1 cellular context compared by ENCODE assay signal in the genomic region with DNA sequence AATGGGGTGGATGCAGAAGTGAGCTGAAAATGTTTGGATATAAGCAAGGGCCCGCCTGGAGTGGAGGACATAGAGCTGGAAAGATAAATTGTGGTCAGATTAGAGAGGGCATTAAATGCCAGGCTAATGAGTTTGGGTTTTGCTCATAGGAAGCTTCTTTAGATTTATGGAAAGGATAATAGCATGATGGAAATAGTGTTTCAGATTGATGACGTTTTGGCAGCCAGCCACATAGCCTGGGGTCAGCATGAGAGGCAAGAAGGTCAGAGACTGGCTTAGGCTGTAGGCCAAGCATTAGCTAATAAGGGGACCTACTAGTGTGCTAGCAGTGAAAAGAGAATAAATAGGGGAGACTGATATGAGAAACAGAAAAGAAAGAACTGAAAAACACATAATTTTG.
TF ChIP-seq lines count a peak whose summit lies in the region.

No MANE protein-coding gene starts in this region.

TF ChIP-seq in SK-N-SH treated with all-trans-retinoic acid at 6 μM for 48 hours, 23 proteins besides CTCF, POLR2A, EP300 and RAD21 (continued from another document):
- TF ChIP-seq, protein P1, sequence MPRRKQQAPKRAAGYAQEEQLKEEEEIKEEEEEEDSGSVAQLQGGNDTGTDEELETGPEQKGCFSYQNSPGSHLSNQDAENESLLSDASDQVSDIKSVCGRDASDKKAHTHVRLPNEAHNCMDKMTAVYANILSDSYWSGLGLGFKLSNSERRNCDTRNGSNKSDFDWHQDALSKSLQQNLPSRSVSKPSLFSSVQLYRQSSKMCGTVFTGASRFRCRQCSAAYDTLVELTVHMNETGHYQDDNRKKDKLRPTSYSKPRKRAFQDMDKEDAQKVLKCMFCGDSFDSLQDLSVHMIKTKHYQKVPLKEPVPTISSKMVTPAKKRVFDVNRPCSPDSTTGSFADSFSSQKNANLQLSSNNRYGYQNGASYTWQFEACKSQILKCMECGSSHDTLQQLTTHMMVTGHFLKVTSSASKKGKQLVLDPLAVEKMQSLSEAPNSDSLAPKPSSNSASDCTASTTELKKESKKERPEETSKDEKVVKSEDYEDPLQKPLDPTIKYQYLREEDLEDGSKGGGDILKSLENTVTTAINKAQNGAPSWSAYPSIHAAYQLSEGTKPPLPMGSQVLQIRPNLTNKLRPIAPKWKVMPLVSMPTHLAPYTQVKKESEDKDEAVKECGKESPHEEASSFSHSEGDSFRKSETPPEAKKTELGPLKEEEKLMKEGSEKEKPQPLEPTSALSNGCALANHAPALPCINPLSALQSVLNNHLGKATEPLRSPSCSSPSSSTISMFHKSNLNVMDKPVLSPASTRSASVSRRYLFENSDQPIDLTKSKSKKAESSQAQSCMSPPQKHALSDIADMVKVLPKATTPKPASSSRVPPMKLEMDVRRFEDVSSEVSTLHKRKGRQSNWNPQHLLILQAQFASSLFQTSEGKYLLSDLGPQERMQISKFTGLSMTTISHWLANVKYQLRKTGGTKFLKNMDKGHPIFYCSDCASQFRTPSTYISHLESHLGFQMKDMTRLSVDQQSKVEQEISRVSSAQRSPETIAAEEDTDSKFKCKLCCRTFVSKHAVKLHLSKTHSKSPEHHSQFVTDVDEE (CRISPR knock-in tag; IDR thresholded peaks at IDR 0.05): no peak
- TF ChIP-seq, protein P2, sequence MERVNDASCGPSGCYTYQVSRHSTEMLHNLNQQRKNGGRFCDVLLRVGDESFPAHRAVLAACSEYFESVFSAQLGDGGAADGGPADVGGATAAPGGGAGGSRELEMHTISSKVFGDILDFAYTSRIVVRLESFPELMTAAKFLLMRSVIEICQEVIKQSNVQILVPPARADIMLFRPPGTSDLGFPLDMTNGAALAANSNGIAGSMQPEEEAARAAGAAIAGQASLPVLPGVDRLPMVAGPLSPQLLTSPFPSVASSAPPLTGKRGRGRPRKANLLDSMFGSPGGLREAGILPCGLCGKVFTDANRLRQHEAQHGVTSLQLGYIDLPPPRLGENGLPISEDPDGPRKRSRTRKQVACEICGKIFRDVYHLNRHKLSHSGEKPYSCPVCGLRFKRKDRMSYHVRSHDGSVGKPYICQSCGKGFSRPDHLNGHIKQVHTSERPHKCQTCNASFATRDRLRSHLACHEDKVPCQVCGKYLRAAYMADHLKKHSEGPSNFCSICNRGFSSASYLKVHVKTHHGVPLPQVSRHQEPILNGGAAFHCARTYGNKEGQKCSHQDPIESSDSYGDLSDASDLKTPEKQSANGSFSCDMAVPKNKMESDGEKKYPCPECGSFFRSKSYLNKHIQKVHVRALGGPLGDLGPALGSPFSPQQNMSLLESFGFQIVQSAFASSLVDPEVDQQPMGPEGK (CRISPR knock-in tag; IDR thresholded peaks at IDR 0.05; ENCODE audit: borderline replicate concordance): no peak
- TF ChIP-seq, protein P3, sequence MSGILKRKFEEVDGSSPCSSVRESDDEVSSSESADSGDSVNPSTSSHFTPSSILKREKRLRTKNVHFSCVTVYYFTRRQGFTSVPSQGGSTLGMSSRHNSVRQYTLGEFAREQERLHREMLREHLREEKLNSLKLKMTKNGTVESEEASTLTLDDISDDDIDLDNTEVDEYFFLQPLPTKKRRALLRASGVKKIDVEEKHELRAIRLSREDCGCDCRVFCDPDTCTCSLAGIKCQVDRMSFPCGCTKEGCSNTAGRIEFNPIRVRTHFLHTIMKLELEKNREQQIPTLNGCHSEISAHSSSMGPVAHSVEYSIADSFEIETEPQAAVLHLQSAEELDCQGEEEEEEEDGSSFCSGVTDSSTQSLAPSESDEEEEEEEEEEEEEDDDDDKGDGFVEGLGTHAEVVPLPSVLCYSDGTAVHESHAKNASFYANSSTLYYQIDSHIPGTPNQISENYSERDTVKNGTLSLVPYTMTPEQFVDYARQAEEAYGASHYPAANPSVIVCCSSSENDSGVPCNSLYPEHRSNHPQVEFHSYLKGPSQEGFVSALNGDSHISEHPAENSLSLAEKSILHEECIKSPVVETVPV (CRISPR knock-in tag; IDR thresholded peaks at IDR 0.05): no peak
- TF ChIP-seq ZFP30 (CRISPR knock-in tag; IDR thresholded peaks at IDR 0.05) (no peak), ZC3H10 (CRISPR knock-in tag; IDR thresholded peaks at IDR 0.05) (no peak)
- TF ChIP-seq, protein P4, sequence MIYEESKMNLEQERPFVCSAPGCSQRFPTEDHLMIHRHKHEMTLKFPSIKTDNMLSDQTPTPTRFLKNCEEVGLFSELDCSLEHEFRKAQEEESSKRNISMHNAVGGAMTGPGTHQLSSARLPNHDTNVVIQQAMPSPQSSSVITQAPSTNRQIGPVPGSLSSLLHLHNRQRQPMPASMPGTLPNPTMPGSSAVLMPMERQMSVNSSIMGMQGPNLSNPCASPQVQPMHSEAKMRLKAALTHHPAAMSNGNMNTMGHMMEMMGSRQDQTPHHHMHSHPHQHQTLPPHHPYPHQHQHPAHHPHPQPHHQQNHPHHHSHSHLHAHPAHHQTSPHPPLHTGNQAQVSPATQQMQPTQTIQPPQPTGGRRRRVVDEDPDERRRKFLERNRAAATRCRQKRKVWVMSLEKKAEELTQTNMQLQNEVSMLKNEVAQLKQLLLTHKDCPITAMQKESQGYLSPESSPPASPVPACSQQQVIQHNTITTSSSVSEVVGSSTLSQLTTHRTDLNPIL (CRISPR knock-in tag; IDR thresholded peaks at IDR 0.05; ENCODE audit: low read depth): no peak
